23 cellular contexts compared by ENCODE assay signal in the genomic region with DNA sequence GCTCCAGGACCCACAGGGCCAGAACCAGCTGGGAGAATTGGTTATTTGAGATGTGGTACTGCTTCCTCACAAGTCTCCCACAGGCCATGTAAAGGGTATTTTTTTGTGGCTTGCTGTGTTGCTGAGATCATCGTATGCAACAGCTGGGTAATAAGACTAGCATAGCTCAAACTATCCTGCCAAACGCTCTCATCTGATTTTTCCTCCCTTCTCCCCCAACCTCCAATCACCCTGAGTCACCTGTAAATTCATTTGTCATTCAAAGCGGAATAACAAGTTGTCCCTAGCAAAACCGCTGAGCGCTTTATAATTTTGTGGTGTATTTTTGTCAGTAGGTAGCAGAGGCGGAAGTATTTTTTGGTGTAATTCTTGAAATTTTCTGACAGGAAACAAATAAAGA.
DNase-seq lines count a peak whose midpoint lies in the region; ATAC-seq, FAIRE-seq and TF ChIP-seq lines count a peak whose summit lies in the region.
"Had no signal": no experiment of that assay in that cellular context is flagged by ENCODE, and none has a peak within 500 bp of the region (broad histone marks: within the 10 kb centered on the region; RNA-seq: fewer than 3 reads in every experiment).

No MANE protein-coding gene starts in this region.

- H2AK5ac ChIP-seq in H1 (ENCODE audit: low read depth, low read length), result no peak overlapping the region

- no peaks in the 10 kb centered on the region for H3K23me2 ChIP-seq in H1 (ENCODE audit: low read depth, low read length)

- no peak for TF ChIP-seq EP300 in H1 (IDR thresholded peaks at IDR 0.05; ENCODE audit: borderline replicate concordance in 1 of 2, low read depth in 2 of 2, low read length in 2 of 2)

- no peak overlapping the region for H3K9ac ChIP-seq in H1 (replicated peaks in 1 of 4; ENCODE audit: extremely low read depth in 1 of 4, low read depth in 3 of 4, low read length in 3 of 4)
- H3K9ac ChIP-seq: BLaER1 treated with 17β-estradiol and CSF1 and Interleukin-3, amounts not matched to agents 10 nM and 100 nM had no signal

- ATAC-seq in HG03439 (IDR thresholded peaks at IDR 0.05; ENCODE audit: unreplicated experiment), result no peak
- ATAC-seq: A549; CD8-positive, alpha-beta T cell; GM12878 had no signal

- H3K36me3 ChIP-seq in HEK293 (ENCODE audit: control insufficient read depth in 2 of 2, insufficient read depth in 1 of 2, low read length in 2 of 2) (no peaks in the 10 kb centered on the region), H1 (ENCODE audit: control insufficient read depth in 2 of 4, insufficient read depth in 4 of 4, low read length in 3 of 4) (no peaks in the 10 kb centered on the region)
- H3K36me3 ChIP-seq: BLaER1 treated with 17β-estradiol and CSF1 and Interleukin-3, amounts not matched to agents 10 nM and 100 nM had no signal

- H3K4me1 ChIP-seq in HEK293 (ENCODE audit: control insufficient read depth, insufficient read depth, low read length) (no peaks in the 10 kb centered on the region), H1 (replicated peaks in 1 of 4; ENCODE audit: control insufficient read depth in 3 of 4, insufficient read depth in 4 of 4, low read length in 3 of 4) (peaks cover 0 to 10% (median 4%) of the 10 kb centered on the region in 4 experiments; a peak in 5 of 7 replicates)
- H3K4me1 ChIP-seq: A549; BLaER1 treated with 17β-estradiol and CSF1 and Interleukin-3, amounts not matched to agents 10 nM and 100 nM had no signal

- H2BK20ac ChIP-seq in H1 (ENCODE audit: low read length), result no peak overlapping the region

- no peaks in the 10 kb centered on the region for H3K9me3 ChIP-seq in HEK293 (ENCODE audit: control insufficient read depth, insufficient read depth, low read depth, low read length)
- no peaks in the 10 kb centered on the region for H3K9me3 ChIP-seq in H1 (ENCODE audit: insufficient read depth in 2 of 2, low read depth in 1 of 2, low read length in 1 of 2)
- H3K9me3 ChIP-seq: A549; BLaER1 treated with 17β-estradiol and CSF1 and Interleukin-3, amounts not matched to agents 10 nM and 100 nM had no signal

- H3K27ac ChIP-seq in HEK293 (ENCODE audit: extremely low read depth, low read depth, low read length) (no peak overlapping the region), H1 (ENCODE audit: low read depth, low read length) (no peak overlapping the region)
- H3K27ac ChIP-seq: 22Rv1; A549; BLaER1 treated with 17β-estradiol and CSF1 and Interleukin-3, amounts not matched to agents 10 nM and 100 nM; C4-2B had no signal

- TF ChIP-seq CTCF in HEK293 (tag by site-specific recombination; IDR thresholded peaks at IDR 0.05) (no peak), H1 (IDR thresholded peaks at IDR 0.05; ENCODE audit: control extremely low read depth in 1 of 3, insufficient read depth in 1 of 3, low read depth in 1 of 3, low read length in 3 of 3) (no peak)

- H2AFZ ChIP-seq in H1 (ENCODE audit: low read length), result peak overlapping the region; percentile 37; the same call in 1 of the 2 replicates

- H2BK5ac ChIP-seq in H1 (ENCODE audit: low read depth, low read length), result no peak overlapping the region

- POLR2A ChIA-PET in HEK293 (lab: Yijun Ruan, JAX), result no interaction called here
- POLR2A ChIA-PET in H1 (lab: Charles Lee; ENCODE audit: partially characterized antibody), result no interaction called here

- no peaks in the 10 kb centered on the region for H4K20me1 ChIP-seq in H1 (replicated peaks in 1 of 2; ENCODE audit: control insufficient read depth in 1 of 2, insufficient read depth in 2 of 2, low read length in 2 of 2)
- H4K20me1 ChIP-seq: BLaER1 treated with 17β-estradiol and CSF1 and Interleukin-3, amounts not matched to agents 10 nM and 100 nM had no signal

- H4K5ac ChIP-seq in H1 (ENCODE audit: insufficient read length, low read depth, low read length), result no peak overlapping the region

- no peak overlapping the region for H3K4ac ChIP-seq in H1 (replicated peaks; ENCODE audit: insufficient read length, low read depth, low read length)

- no peak for FAIRE-seq in H1 (lab: Jason Lieb, UNC)
- FAIRE-seq: A549, GM12878, GM12892, GM18507 had no signal

- H3K4me3 ChIP-seq in HEK293 (ENCODE audit: low read depth, low read length), result no peak overlapping the region
- H3K4me3 ChIP-seq in H1 (ENCODE audit: extremely low read depth in 1 of 4, insufficient read depth in 2 of 4, low read depth in 3 of 4, low read length in 4 of 4), result no peak overlapping the region
- H3K4me3 ChIP-seq: A549; BLaER1 treated with 17β-estradiol and CSF1 and Interleukin-3, amounts not matched to agents 10 nM and 100 nM; GM12878 had no signal

- no peak for TF ChIP-seq RAD21 in H1 (IDR thresholded peaks at IDR 0.05 in 1 of 2, conservative IDR thresholded peaks at IDR 0.05 in 1 of 2; ENCODE audit: low read depth in 2 of 2, low read length in 2 of 2)

- no peaks in the 10 kb centered on the region for H3K79me2 ChIP-seq in H1 (ENCODE audit: control insufficient read depth in 1 of 2, insufficient read depth in 2 of 2, low read length in 2 of 2)

- no peak overlapping the region for H4K91ac ChIP-seq in H1 (replicated peaks; ENCODE audit: insufficient read length, low read length)

- WGBS in H1 (ENCODE audit: extremely low coverage in 1 of 2, insufficient coverage in 1 of 2, insufficient read length in 1 of 2, insufficient replicate concordance in 2 of 2, low coverage in 1 of 2, low lambda C conversion rate in 2 of 2, missing lambda C conversion rate in 1 of 2), 2 experiments, result 90% methylated on average over 6 of the region's 6 CpGs; no CpG with 5 or more reads in 1 of the 2 experiments

- no peak overlapping the region for H2BK12ac ChIP-seq in H1 (ENCODE audit: low read depth, low read length)

- H2BK15ac ChIP-seq in H1 (ENCODE audit: low read length), result no peak overlapping the region

- H3K79me1 ChIP-seq in H1 (ENCODE audit: low read depth, low read length), result no peaks in the 10 kb centered on the region

- no peak overlapping the region for H3K14ac ChIP-seq in H1 (ENCODE audit: insufficient read length)

- H3K27me3 ChIP-seq in H1 (replicated peaks in 1 of 4; ENCODE audit: control insufficient read depth in 3 of 4, extremely low read depth in 1 of 4, insufficient read depth in 3 of 4, low read length in 3 of 4), result no peaks in the 10 kb centered on the region
- H3K27me3 ChIP-seq: BLaER1 treated with 17β-estradiol and CSF1 and Interleukin-3, amounts not matched to agents 10 nM and 100 nM had no signal

- no peak overlapping the region for H3K4me2 ChIP-seq in H1 (ENCODE audit: insufficient read depth in 1 of 2, low read depth in 2 of 2, low read length in 2 of 2)
- H3K4me2 ChIP-seq: A549; BLaER1 treated with 17β-estradiol and CSF1 and Interleukin-3, amounts not matched to agents 10 nM and 100 nM had no signal

- TF ChIP-seq POLR2A in H1 (IDR thresholded peaks at IDR 0.05; ENCODE audit: control extremely low read depth in 1 of 2, low read depth in 2 of 2, low read length in 2 of 2), result no peak

- CTCF ChIA-PET in HEK293 (lab: Yijun Ruan, JAX) (interaction anchor here (0.6 to 1.0 kb wide), 3 partner anchors 208 to 965 kb away, joined by 3 read pairs; no protein-coding TSS in a partner anchor), H1 (lab: Charles Lee; ENCODE audit: partially characterized antibody) (interaction anchor here (1.2 to 2.1 kb wide), 4 partner anchors 8 to 203 kb away, joined by 3 to 5 read pairs (median 5); no protein-coding TSS in a partner anchor)

- H3K23ac ChIP-seq in H1 (ENCODE audit: insufficient read length), result no peak overlapping the region

- H2BK120ac ChIP-seq in H1 (replicated peaks; ENCODE audit: low read depth, low read length), result no peak overlapping the region

- H3K56ac ChIP-seq in H1 (replicated peaks; ENCODE audit: insufficient read length, low read depth, low read length), result no peak overlapping the region

- no peak overlapping the region for H4K8ac ChIP-seq in H1 (ENCODE audit: extremely low read depth, insufficient read depth, low read length)

- no peak overlapping the region for H3K18ac ChIP-seq in H1 (ENCODE audit: extremely low read depth, low read length)

- DNase-seq in H1 (ENCODE audit: low read depth in 1 of 2, low spot score in 2 of 2) (no peak), putamen (ENCODE audit: low spot score) (peak; percentile 61), cerebellar cortex (ENCODE audit: low spot score) (no peak)
- DNase-seq in activated effector memory CD4-positive, alpha-beta T cell treated with Interleukin-2 at 50 U/mL for 16 hours, result no peak
- DNase-seq: CD4-positive, alpha-beta T cell; CD8-positive, alpha-beta T cell; COR-L47; DMS 273 treated with DMSO at 0.1 percent for 48 hours; DMS153; DMS53; DMS79; DND-41; EL; GDM1 had no signal

TF ChIP-seq in HEK293, 187 proteins besides CTCF, POLR2A, EP300 and RAD21 (continues in another document):
- TF ChIP-seq SCRT2 (tag by site-specific recombination; IDR thresholded peaks at IDR 0.05) (peak; percentile 78), SCRT1 (tag by site-specific recombination; IDR thresholded peaks at IDR 0.05; ENCODE audit: borderline replicate concordance) (0 out of 2 replicates have a peak, but pooled peaks have one; percentile 22), ZBTB48 (tag by site-specific recombination; IDR thresholded peaks at IDR 0.05) (no peak)

TF ChIP-seq in H1, 55 proteins besides CTCF, POLR2A, EP300 and RAD21:
- no peak for TF ChIP-seq SIX5 (IDR thresholded peaks at IDR 0.05; ENCODE audit: low read depth, low read length)
- no peak for TF ChIP-seq CBX5 (IDR thresholded peaks at IDR 0.05; ENCODE audit: low read depth, low read length)
- TF ChIP-seq TEAD4 (IDR thresholded peaks at IDR 0.05; ENCODE audit: low read depth, low read length), result no peak
- TF ChIP-seq BACH1 (IDR thresholded peaks at IDR 0.05; ENCODE audit: low read length), result no peak
- no peak for TF ChIP-seq CEBPB (IDR thresholded peaks at IDR 0.05; ENCODE audit: low read depth, low read length)
- TF ChIP-seq FOSL1 (IDR thresholded peaks at IDR 0.05; ENCODE audit: insufficient read depth, low read depth, low read length), result no peak
- no peak for TF ChIP-seq CREB1 (IDR thresholded peaks at IDR 0.05)
- no peak for TF ChIP-seq BCL11A (IDR thresholded peaks at IDR 0.05; ENCODE audit: low read depth in 2 of 2, low read length in 2 of 2)
- no peak for TF ChIP-seq E2F6 (IDR thresholded peaks at IDR 0.05)
